ENCODE assay signal across 12 cellular contexts in the genomic region with DNA sequence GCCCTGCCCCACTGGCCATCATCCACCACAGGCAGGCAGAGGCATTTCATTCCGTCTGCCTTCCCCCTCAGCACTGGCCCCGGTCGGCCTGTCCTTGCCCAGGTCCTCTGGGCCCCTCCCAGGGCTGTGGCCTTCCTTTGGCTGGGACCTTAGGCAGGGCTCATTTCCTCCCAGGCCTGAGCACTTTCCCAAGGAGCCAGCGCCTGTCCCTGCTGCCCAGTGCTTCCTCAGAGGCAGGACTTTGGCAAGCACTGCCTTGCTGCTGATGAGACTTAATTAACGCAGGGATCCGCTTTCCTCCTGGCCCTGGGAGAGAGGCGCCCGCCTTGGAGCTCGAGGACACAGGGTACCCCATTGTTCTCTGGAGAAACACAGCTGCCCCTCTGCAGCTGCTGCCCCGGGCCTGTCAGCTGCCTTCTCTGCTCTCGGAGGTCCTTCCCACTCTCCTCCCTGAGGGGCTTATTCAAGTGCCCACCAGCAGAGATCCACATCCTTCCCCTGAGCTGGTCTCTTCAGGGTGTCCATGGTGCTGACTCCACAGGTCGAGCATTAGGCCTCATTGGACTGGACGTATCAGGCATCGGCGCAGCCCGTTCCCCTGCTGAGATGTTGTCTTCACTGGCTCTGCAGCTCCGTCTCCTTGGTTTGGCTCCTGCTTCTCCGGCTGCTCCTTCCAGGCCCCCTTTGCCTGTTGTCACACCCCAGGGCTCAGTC. TPM values are rescaled to one million over a fixed set of nuclear protein-coding genes. Genes with fewer than 3 reads are reported as not detected.
DNase-seq lines count a peak whose midpoint lies in the region; ATAC-seq, FAIRE-seq and TF ChIP-seq lines count a peak whose summit lies in the region.
"Had no signal": no experiment of that assay in that cellular context is flagged by ENCODE, and none has a peak within 500 bp of the region (broad histone marks: within the 10 kb centered on the region; RNA-seq: fewer than 3 reads in every experiment).

No MANE protein-coding gene starts in this region.

- peak overlapping the region; percentile 74 for H2BK20ac ChIP-seq in IMR-90 (ENCODE audit: low read depth, low read length)

- H3K27me3 Mint-ChIP-seq in astrocyte (ENCODE audit: low read depth, unreplicated experiment) (peaks cover 41% of the 10 kb centered on the region), progenitor cell of endocrine pancreas (peaks cover 52% of the 10 kb centered on the region)
- peaks cover 12% of the 10 kb centered on the region for H3K27me3 Mint-ChIP-seq in activated CD4-positive, alpha-beta memory T cell treated with anti-CD3 and anti-CD28 coated beads for 36 hours
- H3K27me3 Mint-ChIP-seq in activated T-helper 1 cell treated with anti-CD3 and anti-CD28 coated beads, Interleukin-12 subunit alpha, Interleukin-12 subunit beta, Interleukin-2, Interleukin-4 antibody, amounts not matched to agents 30 ng/mL and 10 ng/mL and 1 ng/mL, durations not matched to agents 14 hours and 24 hours and 36 hours (ENCODE audit: insufficient read depth) = peaks cover 10% of the 10 kb centered on the region

- peaks cover 13% of the 10 kb centered on the region for H3K9me1 ChIP-seq in IMR-90 (ENCODE audit: insufficient read depth, low read length)

- DNase-seq in IMR-90 = no peak
- no peak for DNase-seq in astrocyte (ENCODE audit: low read depth)
- peak in 43 of 51 donors; percentile 29 to 88 (median 65) for DNase-seq in hypothalamus (lab: John Stamatoyannopoulos, UW)
- DNase-seq in smooth muscle cell (lab: John Stamatoyannopoulos, UW; ENCODE audit: unreplicated experiment) = no peak
- DNase-seq in activated CD4-positive, alpha-beta memory T cell treated with anti-CD3 and anti-CD28 coated beads for 36 hours = no peak
- no peak for DNase-seq in progenitor cell of endocrine pancreas (ENCODE audit: low spot score, unreplicated experiment)
- no peak for DNase-seq in activated T-helper 1 cell treated with anti-CD3 and anti-CD28 coated beads, Interleukin-12 subunit alpha, Interleukin-12 subunit beta, Interleukin-2, Interleukin-4 antibody, amounts not matched to agents 30 ng/mL and 10 ng/mL and 1 ng/mL, durations not matched to agents 14 hours and 24 hours and 36 hours (ENCODE audit: low spot score)
- DNase-seq: activated naive CD8-positive, alpha-beta T cell treated with anti-CD3 and anti-CD28 coated beads, Interleukin-2, amount 10 ng/mL, durations not matched to agents 7 days and 5 days; foreskin keratinocyte; NCI-H146 had no signal

- H3K4me2 ChIP-seq in IMR-90 (ENCODE audit: low read depth, low read length) = no peak overlapping the region
- H3K4me2 ChIP-seq in astrocyte (ENCODE audit: low read length) = peak overlapping the region; percentile 9
- peak overlapping the region; percentile 17 for H3K4me2 ChIP-seq in smooth muscle cell

- H2AK5ac ChIP-seq in IMR-90 (ENCODE audit: low read depth, low read length) = peak overlapping the region; percentile 87

- peaks cover 4% of the 10 kb centered on the region for H3K9me3 ChIP-seq in IMR-90 (ENCODE audit: control insufficient read depth, insufficient read depth, low read length)
- H3K9me3 ChIP-seq in astrocyte (ENCODE audit: insufficient read depth, low read depth, low read length) = peaks cover 4% of the 10 kb centered on the region
- no peaks in the 10 kb centered on the region for H3K9me3 ChIP-seq in smooth muscle cell (replicated peaks; ENCODE audit: low read depth)

- H2BK120ac ChIP-seq in IMR-90 (ENCODE audit: low read depth, low read length) = peak overlapping the region; percentile 97

- H3K27ac Mint-ChIP-seq in astrocyte (ENCODE audit: unreplicated experiment) (peak overlapping the region; percentile 81), progenitor cell of endocrine pancreas (no peak overlapping the region)
- H3K27ac Mint-ChIP-seq in activated CD4-positive, alpha-beta memory T cell treated with anti-CD3 and anti-CD28 coated beads for 36 hours = no peak overlapping the region
- no peak overlapping the region for H3K27ac Mint-ChIP-seq in activated T-helper 1 cell treated with anti-CD3 and anti-CD28 coated beads, Interleukin-12 subunit alpha, Interleukin-12 subunit beta, Interleukin-2, Interleukin-4 antibody, amounts not matched to agents 30 ng/mL and 10 ng/mL and 1 ng/mL, durations not matched to agents 14 hours and 24 hours and 36 hours
- H3K27ac Mint-ChIP-seq: activated naive CD8-positive, alpha-beta T cell treated with anti-CD3 and anti-CD28 coated beads, Interleukin-2, amount 10 ng/mL, durations not matched to agents 7 days and 5 days had no signal

- H2AK9ac ChIP-seq in IMR-90 (replicated peaks; ENCODE audit: low read depth, low read length, poor library complexity) = peak overlapping the region; percentile 48

- H4K5ac ChIP-seq in IMR-90 (ENCODE audit: low read depth, low read length) = peak overlapping the region; percentile 56; the same call in 1 of the 2 replicates

- no peaks in the 10 kb centered on the region for H3K27me3 ChIP-seq in IMR-90 (ENCODE audit: control insufficient read depth, insufficient read depth, low read length)
- H3K27me3 ChIP-seq in astrocyte (ENCODE audit: insufficient read depth, low read length) = no peaks in the 10 kb centered on the region
- H3K27me3 ChIP-seq in smooth muscle cell (ENCODE audit: low read depth) = no peaks in the 10 kb centered on the region

- no peaks in the 10 kb centered on the region for H4K20me1 ChIP-seq in IMR-90 (ENCODE audit: insufficient read depth, low read length)
- no peaks in the 10 kb centered on the region for H4K20me1 ChIP-seq in astrocyte (ENCODE audit: insufficient read depth, low read length)
- no peaks in the 10 kb centered on the region for H4K20me1 ChIP-seq in smooth muscle cell (ENCODE audit: low read depth)

- H3K4ac ChIP-seq in IMR-90 (ENCODE audit: low read depth, low read length) = peak overlapping the region; percentile 87

- dilution Hi-C loops in IMR-90 (cut with HindIII; ENCODE audit: low sequenced_read_pairs, unreplicated experiment) = no loop called here

- H3K36me3 Mint-ChIP-seq in astrocyte (ENCODE audit: low read depth, unreplicated experiment) (no peaks in the 10 kb centered on the region), progenitor cell of endocrine pancreas (ENCODE audit: insufficient read depth) (no peaks in the 10 kb centered on the region)
- no peaks in the 10 kb centered on the region for H3K36me3 Mint-ChIP-seq in activated CD4-positive, alpha-beta memory T cell treated with anti-CD3 and anti-CD28 coated beads for 36 hours
- no peaks in the 10 kb centered on the region for H3K36me3 Mint-ChIP-seq in activated T-helper 1 cell treated with anti-CD3 and anti-CD28 coated beads, Interleukin-12 subunit alpha, Interleukin-12 subunit beta, Interleukin-2, Interleukin-4 antibody, amounts not matched to agents 30 ng/mL and 10 ng/mL and 1 ng/mL, durations not matched to agents 14 hours and 24 hours and 36 hours (ENCODE audit: low read depth)
- H3K36me3 Mint-ChIP-seq: activated naive CD8-positive, alpha-beta T cell treated with anti-CD3 and anti-CD28 coated beads, Interleukin-2, amount 10 ng/mL, durations not matched to agents 7 days and 5 days had no signal

- no peak for FAIRE-seq in astrocyte (lab: Jason Lieb, UNC)
- FAIRE-seq: TTC549 had no signal

- no peak overlapping the region for H3K4me3 Mint-ChIP-seq in astrocyte (ENCODE audit: unreplicated experiment)
- H3K4me3 Mint-ChIP-seq in activated CD4-positive, alpha-beta memory T cell treated with anti-CD3 and anti-CD28 coated beads for 36 hours = no peak overlapping the region
- H3K4me3 Mint-ChIP-seq in progenitor cell of endocrine pancreas (ENCODE audit: low read depth) = no peak overlapping the region
- no peak overlapping the region for H3K4me3 Mint-ChIP-seq in activated T-helper 1 cell treated with anti-CD3 and anti-CD28 coated beads, Interleukin-12 subunit alpha, Interleukin-12 subunit beta, Interleukin-2, Interleukin-4 antibody, amounts not matched to agents 30 ng/mL and 10 ng/mL and 1 ng/mL, durations not matched to agents 14 hours and 24 hours and 36 hours
- H3K4me3 Mint-ChIP-seq: activated naive CD8-positive, alpha-beta T cell treated with anti-CD3 and anti-CD28 coated beads, Interleukin-2, amount 10 ng/mL, durations not matched to agents 7 days and 5 days had no signal

- CTCF ChIA-PET in IMR-90 (lab: Yijun Ruan, JAX) = interaction anchor here (1.5 kb wide), 1 partner anchor 25 kb away, joined by 3 read pairs; no protein-coding TSS in a partner anchor
- CTCF ChIA-PET in activated CD4-positive, alpha-beta memory T cell treated with anti-CD3 and anti-CD28 coated beads for 36 hours (lab: Charles Lee) = interaction anchor here (0.7 to 1.5 kb wide), 2 partner anchors 17 to 68 kb away, joined by 4 to 5 read pairs; no protein-coding TSS in a partner anchor

- H2AFZ ChIP-seq in IMR-90 (replicated peaks; ENCODE audit: low read length, poor library complexity) = peak overlapping the region; percentile 82
- no peak overlapping the region for H2AFZ ChIP-seq in astrocyte (ENCODE audit: low read depth, low read length)
- no peak overlapping the region for H2AFZ ChIP-seq in smooth muscle cell (ENCODE audit: low read depth)

- no peaks in the 10 kb centered on the region for H3F3A ChIP-seq in smooth muscle cell (ENCODE audit: low read depth)

- H3K18ac ChIP-seq in IMR-90 (ENCODE audit: low read depth, low read length) = peak overlapping the region; percentile 48; the same call in 1 of the 2 replicates

- no peak overlapping the region for H3K56ac ChIP-seq in IMR-90 (ENCODE audit: extremely low read depth, insufficient read depth, low read length)

- no peak overlapping the region for H3K4me3 ChIP-seq in IMR-90 (ENCODE audit: insufficient read depth, low read depth, low read length)
- H3K4me3 ChIP-seq in astrocyte (ENCODE audit: insufficient read depth, low read depth, low read length) = no peak overlapping the region
- H3K4me3 ChIP-seq in smooth muscle cell = no peak overlapping the region

- H2BK15ac ChIP-seq in IMR-90 (ENCODE audit: low read depth, low read length) = peak overlapping the region; percentile 67; the same call in 2 of the 3 replicates

- H3K36me3 ChIP-seq in IMR-90 (ENCODE audit: control insufficient read depth, insufficient read depth, low read length) (no peaks in the 10 kb centered on the region), astrocyte (ENCODE audit: insufficient read depth, low read length) (no peaks in the 10 kb centered on the region), smooth muscle cell (ENCODE audit: low read depth) (no peaks in the 10 kb centered on the region)

- peak overlapping the region; percentile 64; the same call in 1 of the 2 replicates for H3K23ac ChIP-seq in IMR-90 (ENCODE audit: low read depth, low read length)

- H3K4me1 ChIP-seq in IMR-90 (ENCODE audit: control insufficient read depth, insufficient read depth, low read length) (peaks cover 41% of the 10 kb centered on the region), astrocyte (ENCODE audit: insufficient read depth, low read length) (peaks cover 15% of the 10 kb centered on the region), smooth muscle cell (ENCODE audit: low read depth) (peaks cover 12% of the 10 kb centered on the region)

- ATAC-seq in IMR-90 (ENCODE audit: low read depth) (no peak; the same call in 1 of the 2 replicates), GM21529 (IDR thresholded peaks at IDR 0.05; ENCODE audit: unreplicated experiment) (no peak)
- ATAC-seq: foreskin keratinocyte had no signal

- H4K91ac ChIP-seq in IMR-90 (ENCODE audit: insufficient read depth, low read depth, low read length) = peak overlapping the region; percentile 83

- no peaks in the 10 kb centered on the region for H3K79me2 ChIP-seq in astrocyte (ENCODE audit: insufficient read depth, low read length)
- no peaks in the 10 kb centered on the region for H3K79me2 ChIP-seq in smooth muscle cell (ENCODE audit: low read depth)

- in situ Hi-C loops in IMR-90 (cut with MboI; ENCODE audit: low sequenced_read_pairs) = no loop called here

- intact Hi-C loops in IMR-90 (cut with micrococcal nuclease) = no loop called here
- intact Hi-C loops in activated CD4-positive, alpha-beta memory T cell treated with anti-CD3 and anti-CD28 coated beads for 36 hours (cut with micrococcal nuclease) = no loop called here
- intact Hi-C loops in activated T-helper 1 cell treated with anti-CD3 and anti-CD28 coated beads, Interleukin-12 subunit alpha, Interleukin-12 subunit beta, Interleukin-2, Interleukin-4 antibody, amounts not matched to agents 30 ng/mL and 10 ng/mL and 1 ng/mL, durations not matched to agents 14 hours and 24 hours and 36 hours (cut with micrococcal nuclease) = no loop called here

- peak overlapping the region; percentile 72 for H3K14ac ChIP-seq in IMR-90 (replicated peaks; ENCODE audit: low read depth, low read length)

- no peak for TF ChIP-seq CTCF in IMR-90 (conservative IDR thresholded peaks at IDR 0.05; ENCODE audit: low read depth, low read length)
- no peak for TF ChIP-seq CTCF in astrocyte (IDR thresholded peaks at IDR 0.05; ENCODE audit: insufficient read depth, low read depth, low read length)
- no peak for TF ChIP-seq CTCF in smooth muscle cell (IDR thresholded peaks at IDR 0.05; ENCODE audit: borderline replicate concordance, insufficient read depth, poor library complexity, severe bottlenecking)
- TF ChIP-seq CTCF in progenitor cell of endocrine pancreas (IDR thresholded peaks at IDR 0.05; ENCODE audit: unreplicated experiment) = no peak

- BruUV-seq in IMR-90 (replicated peaks; lab: Mats Ljungman, UMichigan) = no TSS peak

- H2BK5ac ChIP-seq in IMR-90 (ENCODE audit: low read depth, low read length, poor library complexity, severe bottlenecking) = peak overlapping the region; percentile 58

- POLR2A ChIA-PET in IMR-90 (lab: Charles Lee; ENCODE audit: unreplicated experiment) = no interaction called here
- POLR2A ChIA-PET in activated CD4-positive, alpha-beta memory T cell treated with anti-CD3 and anti-CD28 coated beads for 36 hours (lab: Charles Lee) = no interaction called here

- H3K4me1 Mint-ChIP-seq in astrocyte (ENCODE audit: low read depth, unreplicated experiment) (peaks cover 37% of the 10 kb centered on the region), progenitor cell of endocrine pancreas (ENCODE audit: low read depth) (no peaks in the 10 kb centered on the region)
- no peaks in the 10 kb centered on the region for H3K4me1 Mint-ChIP-seq in activated CD4-positive, alpha-beta memory T cell treated with anti-CD3 and anti-CD28 coated beads for 36 hours (ENCODE audit: low read depth)
- no peaks in the 10 kb centered on the region for H3K4me1 Mint-ChIP-seq in activated T-helper 1 cell treated with anti-CD3 and anti-CD28 coated beads, Interleukin-12 subunit alpha, Interleukin-12 subunit beta, Interleukin-2, Interleukin-4 antibody, amounts not matched to agents 30 ng/mL and 10 ng/mL and 1 ng/mL, durations not matched to agents 14 hours and 24 hours and 36 hours (ENCODE audit: low read depth)
- H3K4me1 Mint-ChIP-seq: activated naive CD8-positive, alpha-beta T cell treated with anti-CD3 and anti-CD28 coated beads, Interleukin-2, amount 10 ng/mL, durations not matched to agents 7 days and 5 days had no signal

- no peak for TF ChIP-seq RAD21 in IMR-90 (IDR thresholded peaks at IDR 0.05; ENCODE audit: low read length)

- H3K9me3 Mint-ChIP-seq in astrocyte (ENCODE audit: unreplicated experiment) (peaks cover 2% of the 10 kb centered on the region), progenitor cell of endocrine pancreas (ENCODE audit: low read depth) (no peaks in the 10 kb centered on the region)
- H3K9me3 Mint-ChIP-seq in activated CD4-positive, alpha-beta memory T cell treated with anti-CD3 and anti-CD28 coated beads for 36 hours = peaks cover 9% of the 10 kb centered on the region
- H3K9me3 Mint-ChIP-seq in activated T-helper 1 cell treated with anti-CD3 and anti-CD28 coated beads, Interleukin-12 subunit alpha, Interleukin-12 subunit beta, Interleukin-2, Interleukin-4 antibody, amounts not matched to agents 30 ng/mL and 10 ng/mL and 1 ng/mL, durations not matched to agents 14 hours and 24 hours and 36 hours = peaks cover 5% of the 10 kb centered on the region
- H3K9me3 Mint-ChIP-seq: activated naive CD8-positive, alpha-beta T cell treated with anti-CD3 and anti-CD28 coated beads, Interleukin-2, amount 10 ng/mL, durations not matched to agents 7 days and 5 days had no signal

- peak overlapping the region; percentile 68 for H3K27ac ChIP-seq in IMR-90 (ENCODE audit: insufficient read depth, low read length)
- H3K27ac ChIP-seq in astrocyte (ENCODE audit: low read depth, low read length) = no peak overlapping the region
- no peak overlapping the region for H3K27ac ChIP-seq in smooth muscle cell (ENCODE audit: low read depth)
- H3K27ac ChIP-seq: foreskin keratinocyte had no signal

- peak overlapping the region; percentile 62 to 76 for H4K8ac ChIP-seq in IMR-90 (ENCODE audit: low read depth in 2 of 2, low read length in 2 of 2)

- 81% methylated on average over 10 of the region's 18 CpGs; no CpG with 5 or more reads in 1 of the 2 experiments for WGBS in IMR-90 (ENCODE audit: extremely low coverage in 2 of 2, insufficient read length in 1 of 2), 2 experiments
- 83% methylated on average over 18 of the region's 18 CpGs for WGBS in smooth muscle cell (ENCODE audit: low lambda C conversion rate)

- no peaks in the 10 kb centered on the region for H3K79me1 ChIP-seq in IMR-90 (ENCODE audit: low read depth in 1 of 2, low read length in 2 of 2)

- no peak for TF ChIP-seq POLR2A in IMR-90 (IDR thresholded peaks at IDR 0.05; ENCODE audit: low read depth, low read length)

- H3K9ac ChIP-seq in IMR-90 (ENCODE audit: low read depth, low read length) = 0 out of 2 replicates have a peak overlapping the region, but pooled peaks have one; percentile 5
- H3K9ac ChIP-seq in astrocyte (ENCODE audit: low read length) = no peak overlapping the region
- no peak overlapping the region for H3K9ac ChIP-seq in smooth muscle cell (ENCODE audit: low read depth)

RNA-seq across cellular contexts. Expression of a gene that starts 42.9 kb away (rescaled TPM):
- total RNA-seq in IMR-90 (2012; rRNA removed) (7.8 and 7.9 TPM in 2 replicates), astrocyte (1.2 and 1.9 TPM in 2 replicates), smooth muscle cell (5.2 and 6.5 TPM in 2 replicates), progenitor cell of endocrine pancreas (1.3 and 1.7 TPM in 2 replicates)
- polyA plus RNA-seq in IMR-90 (2012; rRNA removed) (9.0 and 11.2 TPM in 2 replicates), smooth muscle cell (4.6 and 5.2 TPM in 2 replicates)
- polyA plus RNA-seq in IMR-90 (2012; cell fraction: cytosol; rRNA removed) = 6.2 and 7.6 TPM in 2 replicates
- 5.0 and 13.0 TPM in 2 replicates for polyA plus RNA-seq in IMR-90 (2012; cell fraction: nucleus; rRNA removed; ENCODE audit: low replicate concordance)
- not detected for total RNA-seq in activated CD4-positive, alpha-beta memory T cell treated with anti-CD3 and anti-CD28 coated beads for 36 hours
- total RNA-seq in activated T-helper 1 cell treated with anti-CD3 and anti-CD28 coated beads, Interleukin-12 subunit alpha, Interleukin-12 subunit beta, Interleukin-2, Interleukin-4 antibody, amounts not matched to agents 30 ng/mL and 10 ng/mL and 1 ng/mL, durations not matched to agents 14 hours and 24 hours and 36 hours = 0.29 and 0.47 TPM in 2 replicates
- total RNA-seq: activated naive CD8-positive, alpha-beta T cell treated with anti-CD3 and anti-CD28 coated beads, Interleukin-2, amount 10 ng/mL, durations not matched to agents 7 days and 5 days; foreskin keratinocyte had no signal
- polyA plus RNA-seq: foreskin keratinocyte had no signal

Comparison
In these comparisons a context has a peak if more than half of its experiments do, and no peak if none do; other contexts are left out.
1. DNase-seq: peak in hypothalamus (43 of 51); none in IMR-90 (single experiment), astrocyte (single experiment), smooth muscle cell (single experiment), activated CD4-positive, alpha-beta memory T cell treated with anti-CD3 and anti-CD28 coated beads for 36 hours (single experiment), progenitor cell of endocrine pancreas (single experiment) and activated T-helper 1 cell treated with anti-CD3 and anti-CD28 coated beads, Interleukin-12 subunit alpha, Interleukin-12 subunit beta, Interleukin-2, Interleukin-4 antibody, amounts not matched to agents 30 ng/mL and 10 ng/mL and 1 ng/mL, durations not matched to agents 14 hours and 24 hours and 36 hours (single experiment).